9 cellular contexts compared by ENCODE assay signal in genomic region chr5:18394154-18394804, GRCh38.
DNase-seq lines count a peak whose midpoint lies in the region; ATAC-seq, FAIRE-seq and TF ChIP-seq lines count a peak whose summit lies in the region.
"Had no signal": no experiment of that assay in that cellular context is flagged by ENCODE, and none has a peak within 500 bp of the region (broad histone marks: within the 10 kb centered on the region; RNA-seq: fewer than 3 reads in every experiment).

No MANE protein-coding gene starts in this region.

- H3K9ac ChIP-seq in astrocyte (ENCODE audit: low read length), result peak overlapping the region; percentile 44

- peak overlapping the region; percentile 68 for H3K4me2 ChIP-seq in astrocyte (ENCODE audit: low read length)

- no peaks in the 10 kb centered on the region for H3K9me3 Mint-ChIP-seq in astrocyte (ENCODE audit: unreplicated experiment)
- H3K9me3 Mint-ChIP-seq: activated naive CD4-positive, alpha-beta T cell treated with anti-CD3 and anti-CD28 coated beads, Interleukin-2, amount 50 U/mL, for 72 hours had no signal

- peak; percentile 85 for ATAC-seq in GM21619 (IDR thresholded peaks at IDR 0.05; ENCODE audit: unreplicated experiment)
- peak; percentile 78 for ATAC-seq in RWPE2 (ENCODE audit: low read depth)
- ATAC-seq in HG03045 (IDR thresholded peaks at IDR 0.05; ENCODE audit: unreplicated experiment), result no peak
- ATAC-seq: activated naive CD4-positive, alpha-beta T cell treated with anti-CD3 and anti-CD28 coated beads, Interleukin-2, amount 50 U/mL, for 72 hours had no signal

- H3K79me2 ChIP-seq in astrocyte (ENCODE audit: insufficient read depth, low read length), result no peaks in the 10 kb centered on the region

- no peaks in the 10 kb centered on the region for H3K27me3 Mint-ChIP-seq in astrocyte (ENCODE audit: low read depth, unreplicated experiment)

- peak overlapping the region; percentile 60 for H2AFZ ChIP-seq in astrocyte (ENCODE audit: low read depth, low read length)

- H3K27ac Mint-ChIP-seq in astrocyte (ENCODE audit: unreplicated experiment), result no peak overlapping the region
- H3K27ac Mint-ChIP-seq: activated naive CD4-positive, alpha-beta T cell treated with anti-CD3 and anti-CD28 coated beads, Interleukin-2, amount 50 U/mL, for 72 hours had no signal

- H3K4me1 ChIP-seq in RWPE2 (ENCODE audit: insufficient read depth, poor library complexity, severe bottlenecking) (peaks cover 7% of the 10 kb centered on the region), astrocyte (ENCODE audit: insufficient read depth, low read length) (peaks cover 3% of the 10 kb centered on the region)

- TF ChIP-seq CTCF in RWPE2 (IDR thresholded peaks at IDR 0.05; ENCODE audit: poor library complexity, severe bottlenecking), result peak; percentile 97
- TF ChIP-seq CTCF in astrocyte (IDR thresholded peaks at IDR 0.05; ENCODE audit: insufficient read depth, low read depth, low read length), result peak; percentile 95

- no peaks in the 10 kb centered on the region for H3K9me3 ChIP-seq in RWPE2 (ENCODE audit: severe bottlenecking)
- no peaks in the 10 kb centered on the region for H3K9me3 ChIP-seq in astrocyte (ENCODE audit: insufficient read depth, low read depth, low read length)

- H3K4me1 Mint-ChIP-seq in astrocyte (ENCODE audit: low read depth, unreplicated experiment), result no peaks in the 10 kb centered on the region

- H3K36me3 ChIP-seq in RWPE2 (ENCODE audit: low read depth), result no peaks in the 10 kb centered on the region
- no peaks in the 10 kb centered on the region for H3K36me3 ChIP-seq in astrocyte (ENCODE audit: insufficient read depth, low read length)

- H3K27me3 ChIP-seq in RWPE2 (ENCODE audit: insufficient read depth, poor library complexity, severe bottlenecking) (peaks cover 3% of the 10 kb centered on the region), astrocyte (ENCODE audit: insufficient read depth, low read length) (no peaks in the 10 kb centered on the region)

- H3K4me3 ChIP-seq in RWPE2 (ENCODE audit: severe bottlenecking) (no peak overlapping the region), astrocyte (ENCODE audit: insufficient read depth, low read depth, low read length) (no peak overlapping the region)

- no peak overlapping the region for H3K27ac ChIP-seq in RWPE2 (ENCODE audit: poor library complexity, severe bottlenecking)
- H3K27ac ChIP-seq in astrocyte (ENCODE audit: low read depth, low read length), result no peak overlapping the region

- H3K4me3 Mint-ChIP-seq in astrocyte (ENCODE audit: unreplicated experiment), result no peak overlapping the region

- no peak for FAIRE-seq in astrocyte (lab: Jason Lieb, UNC)

- no peaks in the 10 kb centered on the region for H3K36me3 Mint-ChIP-seq in astrocyte (ENCODE audit: low read depth, unreplicated experiment)
- H3K36me3 Mint-ChIP-seq: activated naive CD4-positive, alpha-beta T cell treated with anti-CD3 and anti-CD28 coated beads, Interleukin-2, amount 50 U/mL, for 72 hours had no signal

- DNase-seq in ELF-1 (ENCODE audit: low read depth, low spot score) (peak; percentile 93), KG1 (lab: John Stamatoyannopoulos, UW) (peak; percentile 22), RWPE2 (ENCODE audit: low spot score) (no peak), astrocyte (ENCODE audit: low read depth) (peak; percentile 16), iPS-NIHi11 (ENCODE audit: low spot score) (peak; percentile 75)
- DNase-seq in stimulated activated CD4-positive, alpha-beta T cell treated with anti-CD3 and anti-CD28 coated beads, Interleukin-1b, Interleukin-23, amount 100 ng/mL, for 4 hours (ENCODE audit: low read depth in 2 of 2), result peak; percentile 1 to 24

- no peaks in the 10 kb centered on the region for H4K20me1 ChIP-seq in astrocyte (ENCODE audit: insufficient read depth, low read length)
